Comparison of ENCODE assay signal across 8 cellular contexts in genomic region chr3:129577925-129578742, GRCh38. TPM values are rescaled to one million over a fixed set of nuclear protein-coding genes. Genes with fewer than 3 reads are reported as not detected.
DNase-seq lines count a peak whose midpoint lies in the region; ATAC-seq and TF ChIP-seq lines count a peak whose summit lies in the region.

No MANE protein-coding gene starts in this region.

- H3F3A ChIP-seq in SK-N-SH (replicated peaks; ENCODE audit: insufficient read depth) = no peaks in the 10 kb centered on the region

- ATAC-seq in thoracic aorta (ENCODE audit: insufficient number of reproducible peaks, low FRiP score, low read depth) = no peak
- ATAC-seq in GM18870 (IDR thresholded peaks at IDR 0.05; ENCODE audit: unreplicated experiment) = no peak

- CTCF ChIA-PET in SK-N-SH (lab: Yijun Ruan, JAX) = interaction anchor here (1.2 kb wide), 1 partner anchor 72 kb away, joined by 3 read pairs; no protein-coding TSS in a partner anchor

- no peaks in the 10 kb centered on the region for H3K36me3 ChIP-seq in KOPT-K1 (ENCODE audit: insufficient read depth, low read length)
- H3K36me3 ChIP-seq in effector memory CD4-positive, alpha-beta T cell (ENCODE audit: control insufficient read depth, insufficient read depth, low read length) = no peaks in the 10 kb centered on the region
- peaks cover 24% of the 10 kb centered on the region for H3K36me3 ChIP-seq in thoracic aorta
- no peaks in the 10 kb centered on the region for H3K36me3 ChIP-seq in SK-N-SH (replicated peaks in 1 of 2; ENCODE audit: control insufficient read depth in 1 of 2, insufficient read depth in 2 of 2, low read length in 1 of 2)

- no peak for TF ChIP-seq EP300 in SK-N-SH (IDR thresholded peaks at IDR 0.05; ENCODE audit: borderline replicate concordance in 1 of 2, low read depth in 1 of 2, low read length in 1 of 2)

- H3K4me2 ChIP-seq in SK-N-SH = no peak overlapping the region

- H3K9me3 ChIP-seq in KOPT-K1 (ENCODE audit: insufficient read depth, low read length, poor library complexity, severe bottlenecking) = no peaks in the 10 kb centered on the region
- no peaks in the 10 kb centered on the region for H3K9me3 ChIP-seq in effector memory CD4-positive, alpha-beta T cell (ENCODE audit: control insufficient read depth, low read length)
- H3K9me3 ChIP-seq in thoracic aorta = no peaks in the 10 kb centered on the region
- H3K9me3 ChIP-seq in SK-N-SH = no peaks in the 10 kb centered on the region

- no peaks in the 10 kb centered on the region for H3K27me3 ChIP-seq in effector memory CD4-positive, alpha-beta T cell (replicated peaks; ENCODE audit: control insufficient read depth, insufficient read depth, low read length, poor library complexity, severe bottlenecking)
- no peaks in the 10 kb centered on the region for H3K27me3 ChIP-seq in thoracic aorta (replicated peaks; ENCODE audit: insufficient read depth)
- no peaks in the 10 kb centered on the region for H3K27me3 ChIP-seq in SK-N-SH (ENCODE audit: insufficient read depth)

- no peaks in the 10 kb centered on the region for H4K20me1 ChIP-seq in SK-N-SH (ENCODE audit: insufficient read depth)

- TF ChIP-seq CTCF in thoracic aorta (IDR thresholded peaks at IDR 0.05) (no peak), SK-N-SH (IDR thresholded peaks at IDR 0.05) (no peak)

- H2AFZ ChIP-seq in SK-N-SH (ENCODE audit: low read depth) = no peak overlapping the region

- H3K9ac ChIP-seq in SK-N-SH = no peak overlapping the region

- H3K79me2 ChIP-seq in SK-N-SH (ENCODE audit: insufficient read depth) = no peaks in the 10 kb centered on the region

- peak; percentile 64 for DNase-seq in activated CD8-positive, alpha-beta memory T cell treated with anti-CD3 and anti-CD28 coated beads for 24 hours
- no peak for DNase-seq in activated CD8-positive, alpha-beta memory T cell treated with anti-CD3 and anti-CD28 coated beads, Interleukin-2, amount 50 U/mL, for 48 hours
- no peak for DNase-seq in effector memory CD4-positive, alpha-beta T cell
- DNase-seq in thoracic aorta (ENCODE audit: low spot score) (no peak), SK-N-SH (no peak), RKO (ENCODE audit: low spot score) (no peak)

- TF ChIP-seq RAD21 in SK-N-SH (IDR thresholded peaks at IDR 0.05; ENCODE audit: low read length) = no peak

- peak overlapping the region; percentile 80 for H3K27ac ChIP-seq in KOPT-K1 (ENCODE audit: low read depth, low read length, poor library complexity, severe bottlenecking)
- H3K27ac ChIP-seq in effector memory CD4-positive, alpha-beta T cell (ENCODE audit: insufficient read depth, low read length, poor library complexity, severe bottlenecking) = peak overlapping the region; percentile 40
- peak overlapping the region; percentile 34 to 52 for H3K27ac ChIP-seq in thoracic aorta
- no peak overlapping the region for H3K27ac ChIP-seq in SK-N-SH (ENCODE audit: low read depth in 2 of 2, low read length in 1 of 2)

- H3K9me2 ChIP-seq in SK-N-SH = no peaks in the 10 kb centered on the region

- POLR2A ChIA-PET in SK-N-SH (lab: Yijun Ruan, JAX) = no interaction called here

- 98% methylated on average over 8 of the region's 21 CpGs for WGBS in SK-N-SH (ENCODE audit: low lambda C conversion rate)

- H3K4me1 ChIP-seq in effector memory CD4-positive, alpha-beta T cell (ENCODE audit: control insufficient read depth, insufficient read depth, low read length, poor library complexity, severe bottlenecking) = peaks cover 43% of the 10 kb centered on the region
- H3K4me1 ChIP-seq in thoracic aorta (ENCODE audit: control insufficient read depth in 1 of 2, low read depth in 2 of 2) (no peaks in the 10 kb centered on the region), SK-N-SH (ENCODE audit: control insufficient read depth in 1 of 2, insufficient read depth in 2 of 2, low read depth in 1 of 2, low read length in 1 of 2) (peaks cover 0 to 10% of the 10 kb centered on the region in 2 experiments; a peak in 1 of 4 replicates)

- no peak overlapping the region for H3K4me3 ChIP-seq in effector memory CD4-positive, alpha-beta T cell (ENCODE audit: insufficient read depth, low read depth, low read length, poor library complexity, severe bottlenecking)
- H3K4me3 ChIP-seq in thoracic aorta (no peak overlapping the region), SK-N-SH (ENCODE audit: low read depth in 2 of 2, low read length in 1 of 2) (no peak overlapping the region)

TF ChIP-seq in SK-N-SH, 30 proteins besides CTCF, POLR2A, EP300 and RAD21 (continues in another document):
- no peak for TF ChIP-seq YY1 (IDR thresholded peaks at IDR 0.05; ENCODE audit: low read depth)
- no peak for TF ChIP-seq SIN3A (IDR thresholded peaks at IDR 0.05; ENCODE audit: borderline replicate concordance, low read depth, low read length)
- no peak for TF ChIP-seq MAX (IDR thresholded peaks at IDR 0.05; ENCODE audit: low read depth)
- TF ChIP-seq PBX3 (IDR thresholded peaks at IDR 0.05) = no peak
- no peak for TF ChIP-seq POLR2AphosphoS5 (IDR thresholded peaks at IDR 0.05; ENCODE audit: low read depth, low read length)
- TF ChIP-seq ELF1 (IDR thresholded peaks at IDR 0.05) = no peak
- no peak for TF ChIP-seq USF1 (IDR thresholded peaks at IDR 0.05; ENCODE audit: borderline replicate concordance, low read depth)
- no peak for TF ChIP-seq FOSL2 (IDR thresholded peaks at IDR 0.05; ENCODE audit: borderline replicate concordance, low read depth)
- no peak for TF ChIP-seq REST (IDR thresholded peaks at IDR 0.05; ENCODE audit: low read depth, low read length)
- no peak for TF ChIP-seq IRF3 (IDR thresholded peaks at IDR 0.05; ENCODE audit: low read depth, low read length)
- no peak for TF ChIP-seq RCOR1 (IDR thresholded peaks at IDR 0.05; ENCODE audit: low read length)
- TF ChIP-seq GABPA (IDR thresholded peaks at IDR 0.05; ENCODE audit: low read depth) = no peak
- no peak for TF ChIP-seq FOXJ3 (CRISPR knock-in tag; IDR thresholded peaks at IDR 0.05)

RNA-seq across cellular contexts. Expression of gene PLXND1, which starts 28.3 kb away (rescaled TPM):
- total RNA-seq in thoracic aorta = 100 to 1,000 TPM; 207 to 246 TPM
- polyA plus RNA-seq in SK-N-SH (2012; rRNA removed) = 43.0 and 53.5 TPM in 2 replicates
- polyA plus RNA-seq in SK-N-SH (2012; cell fraction: cytosol; rRNA removed) = 26.5 and 37.7 TPM in 2 replicates
- polyA plus RNA-seq in SK-N-SH (2012; cell fraction: nucleus; rRNA removed) = 122 and 155 TPM in 2 replicates

RNA-seq across cellular contexts. Expression of gene H1-8, which starts 35.2 kb away (rescaled TPM):
- total RNA-seq in thoracic aorta = not detected
- polyA plus RNA-seq in SK-N-SH (2012; rRNA removed) = not detected in 2 replicates
- polyA plus RNA-seq in SK-N-SH (2012; cell fraction: cytosol; rRNA removed) = not detected in 2 replicates
- not detected in 2 replicates for polyA plus RNA-seq in SK-N-SH (2012; cell fraction: nucleus; rRNA removed)

RNA-seq across cellular contexts. Expression of gene RHO, which starts 49.7 kb away (rescaled TPM):
- total RNA-seq in thoracic aorta = not detected
- not detected in 2 replicates for polyA plus RNA-seq in SK-N-SH (2012; rRNA removed)
- not detected in 2 replicates for polyA plus RNA-seq in SK-N-SH (2012; cell fraction: cytosol; rRNA removed)
- polyA plus RNA-seq in SK-N-SH (2012; cell fraction: nucleus; rRNA removed) = not detected in 2 replicates

Comparison
In these comparisons a context has a peak if more than half of its experiments do, and no peak if none do; other contexts are left out.
1. H3K27ac ChIP-seq: peak in KOPT-K1 (single experiment), effector memory CD4-positive, alpha-beta T cell (single experiment) and thoracic aorta (2 of 2); none in SK-N-SH (0 of 2).